1 cellular context compared by ENCODE assay signal in the genomic region with DNA sequence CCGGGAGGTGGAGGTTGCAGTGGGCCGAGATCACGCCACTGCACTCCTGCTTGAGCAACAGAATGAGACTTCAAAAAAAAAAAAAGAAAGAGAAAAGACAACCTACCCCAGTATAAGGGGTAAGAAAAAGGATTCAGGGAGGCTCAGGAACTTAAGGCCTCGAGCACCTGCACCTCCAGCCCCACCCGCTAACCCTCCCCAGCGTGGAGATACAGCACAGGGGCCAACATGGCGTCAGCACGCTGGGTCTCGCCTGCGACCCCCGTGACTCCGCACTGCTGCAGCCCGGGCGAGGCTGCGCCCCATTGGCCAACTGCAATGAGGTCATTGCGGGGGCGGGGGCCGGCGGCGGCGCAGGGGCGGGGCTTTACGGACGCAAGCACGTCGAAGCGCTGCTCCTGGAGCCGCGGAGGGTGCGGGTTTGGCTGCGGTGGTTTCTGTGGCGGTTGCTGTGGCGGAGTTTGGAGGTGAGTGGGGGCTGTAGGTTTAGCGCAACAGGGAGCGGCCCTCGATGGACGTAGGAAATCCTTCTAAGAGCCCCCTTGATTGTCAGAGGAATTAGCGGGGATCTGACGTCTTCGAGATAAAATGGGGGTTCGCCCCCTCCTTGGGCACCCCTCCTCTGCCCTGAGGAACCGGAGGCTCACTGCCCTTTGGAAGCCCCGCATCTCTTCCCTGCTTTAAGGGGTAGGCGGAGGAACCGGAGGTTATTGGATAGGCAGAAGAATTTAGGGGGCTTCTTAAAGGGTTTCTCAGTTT.
TF ChIP-seq lines count a peak whose summit lies in the region.

A gene (plus strand): TSS at position 382 of the 759 bp plus-strand sequence. CDS start 2,017 bp downstream, outside the sequence.

TF ChIP-seq in GM23338, 12 proteins besides CTCF, POLR2A, EP300 and RAD21 (continued from another document):
- TF ChIP-seq, protein P1, sequence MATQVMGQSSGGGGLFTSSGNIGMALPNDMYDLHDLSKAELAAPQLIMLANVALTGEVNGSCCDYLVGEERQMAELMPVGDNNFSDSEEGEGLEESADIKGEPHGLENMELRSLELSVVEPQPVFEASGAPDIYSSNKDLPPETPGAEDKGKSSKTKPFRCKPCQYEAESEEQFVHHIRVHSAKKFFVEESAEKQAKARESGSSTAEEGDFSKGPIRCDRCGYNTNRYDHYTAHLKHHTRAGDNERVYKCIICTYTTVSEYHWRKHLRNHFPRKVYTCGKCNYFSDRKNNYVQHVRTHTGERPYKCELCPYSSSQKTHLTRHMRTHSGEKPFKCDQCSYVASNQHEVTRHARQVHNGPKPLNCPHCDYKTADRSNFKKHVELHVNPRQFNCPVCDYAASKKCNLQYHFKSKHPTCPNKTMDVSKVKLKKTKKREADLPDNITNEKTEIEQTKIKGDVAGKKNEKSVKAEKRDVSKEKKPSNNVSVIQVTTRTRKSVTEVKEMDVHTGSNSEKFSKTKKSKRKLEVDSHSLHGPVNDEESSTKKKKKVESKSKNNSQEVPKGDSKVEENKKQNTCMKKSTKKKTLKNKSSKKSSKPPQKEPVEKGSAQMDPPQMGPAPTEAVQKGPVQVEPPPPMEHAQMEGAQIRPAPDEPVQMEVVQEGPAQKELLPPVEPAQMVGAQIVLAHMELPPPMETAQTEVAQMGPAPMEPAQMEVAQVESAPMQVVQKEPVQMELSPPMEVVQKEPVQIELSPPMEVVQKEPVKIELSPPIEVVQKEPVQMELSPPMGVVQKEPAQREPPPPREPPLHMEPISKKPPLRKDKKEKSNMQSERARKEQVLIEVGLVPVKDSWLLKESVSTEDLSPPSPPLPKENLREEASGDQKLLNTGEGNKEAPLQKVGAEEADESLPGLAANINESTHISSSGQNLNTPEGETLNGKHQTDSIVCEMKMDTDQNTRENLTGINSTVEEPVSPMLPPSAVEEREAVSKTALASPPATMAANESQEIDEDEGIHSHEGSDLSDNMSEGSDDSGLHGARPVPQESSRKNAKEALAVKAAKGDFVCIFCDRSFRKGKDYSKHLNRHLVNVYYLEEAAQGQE (IDR thresholded peaks at IDR 0.05; ENCODE audit: unreplicated experiment), result no peak
- TF ChIP-seq, protein P2, sequence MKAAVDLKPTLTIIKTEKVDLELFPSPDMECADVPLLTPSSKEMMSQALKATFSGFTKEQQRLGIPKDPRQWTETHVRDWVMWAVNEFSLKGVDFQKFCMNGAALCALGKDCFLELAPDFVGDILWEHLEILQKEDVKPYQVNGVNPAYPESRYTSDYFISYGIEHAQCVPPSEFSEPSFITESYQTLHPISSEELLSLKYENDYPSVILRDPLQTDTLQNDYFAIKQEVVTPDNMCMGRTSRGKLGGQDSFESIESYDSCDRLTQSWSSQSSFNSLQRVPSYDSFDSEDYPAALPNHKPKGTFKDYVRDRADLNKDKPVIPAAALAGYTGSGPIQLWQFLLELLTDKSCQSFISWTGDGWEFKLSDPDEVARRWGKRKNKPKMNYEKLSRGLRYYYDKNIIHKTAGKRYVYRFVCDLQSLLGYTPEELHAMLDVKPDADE (IDR thresholded peaks at IDR 0.05), result no peak
- TF ChIP-seq, protein P3, sequence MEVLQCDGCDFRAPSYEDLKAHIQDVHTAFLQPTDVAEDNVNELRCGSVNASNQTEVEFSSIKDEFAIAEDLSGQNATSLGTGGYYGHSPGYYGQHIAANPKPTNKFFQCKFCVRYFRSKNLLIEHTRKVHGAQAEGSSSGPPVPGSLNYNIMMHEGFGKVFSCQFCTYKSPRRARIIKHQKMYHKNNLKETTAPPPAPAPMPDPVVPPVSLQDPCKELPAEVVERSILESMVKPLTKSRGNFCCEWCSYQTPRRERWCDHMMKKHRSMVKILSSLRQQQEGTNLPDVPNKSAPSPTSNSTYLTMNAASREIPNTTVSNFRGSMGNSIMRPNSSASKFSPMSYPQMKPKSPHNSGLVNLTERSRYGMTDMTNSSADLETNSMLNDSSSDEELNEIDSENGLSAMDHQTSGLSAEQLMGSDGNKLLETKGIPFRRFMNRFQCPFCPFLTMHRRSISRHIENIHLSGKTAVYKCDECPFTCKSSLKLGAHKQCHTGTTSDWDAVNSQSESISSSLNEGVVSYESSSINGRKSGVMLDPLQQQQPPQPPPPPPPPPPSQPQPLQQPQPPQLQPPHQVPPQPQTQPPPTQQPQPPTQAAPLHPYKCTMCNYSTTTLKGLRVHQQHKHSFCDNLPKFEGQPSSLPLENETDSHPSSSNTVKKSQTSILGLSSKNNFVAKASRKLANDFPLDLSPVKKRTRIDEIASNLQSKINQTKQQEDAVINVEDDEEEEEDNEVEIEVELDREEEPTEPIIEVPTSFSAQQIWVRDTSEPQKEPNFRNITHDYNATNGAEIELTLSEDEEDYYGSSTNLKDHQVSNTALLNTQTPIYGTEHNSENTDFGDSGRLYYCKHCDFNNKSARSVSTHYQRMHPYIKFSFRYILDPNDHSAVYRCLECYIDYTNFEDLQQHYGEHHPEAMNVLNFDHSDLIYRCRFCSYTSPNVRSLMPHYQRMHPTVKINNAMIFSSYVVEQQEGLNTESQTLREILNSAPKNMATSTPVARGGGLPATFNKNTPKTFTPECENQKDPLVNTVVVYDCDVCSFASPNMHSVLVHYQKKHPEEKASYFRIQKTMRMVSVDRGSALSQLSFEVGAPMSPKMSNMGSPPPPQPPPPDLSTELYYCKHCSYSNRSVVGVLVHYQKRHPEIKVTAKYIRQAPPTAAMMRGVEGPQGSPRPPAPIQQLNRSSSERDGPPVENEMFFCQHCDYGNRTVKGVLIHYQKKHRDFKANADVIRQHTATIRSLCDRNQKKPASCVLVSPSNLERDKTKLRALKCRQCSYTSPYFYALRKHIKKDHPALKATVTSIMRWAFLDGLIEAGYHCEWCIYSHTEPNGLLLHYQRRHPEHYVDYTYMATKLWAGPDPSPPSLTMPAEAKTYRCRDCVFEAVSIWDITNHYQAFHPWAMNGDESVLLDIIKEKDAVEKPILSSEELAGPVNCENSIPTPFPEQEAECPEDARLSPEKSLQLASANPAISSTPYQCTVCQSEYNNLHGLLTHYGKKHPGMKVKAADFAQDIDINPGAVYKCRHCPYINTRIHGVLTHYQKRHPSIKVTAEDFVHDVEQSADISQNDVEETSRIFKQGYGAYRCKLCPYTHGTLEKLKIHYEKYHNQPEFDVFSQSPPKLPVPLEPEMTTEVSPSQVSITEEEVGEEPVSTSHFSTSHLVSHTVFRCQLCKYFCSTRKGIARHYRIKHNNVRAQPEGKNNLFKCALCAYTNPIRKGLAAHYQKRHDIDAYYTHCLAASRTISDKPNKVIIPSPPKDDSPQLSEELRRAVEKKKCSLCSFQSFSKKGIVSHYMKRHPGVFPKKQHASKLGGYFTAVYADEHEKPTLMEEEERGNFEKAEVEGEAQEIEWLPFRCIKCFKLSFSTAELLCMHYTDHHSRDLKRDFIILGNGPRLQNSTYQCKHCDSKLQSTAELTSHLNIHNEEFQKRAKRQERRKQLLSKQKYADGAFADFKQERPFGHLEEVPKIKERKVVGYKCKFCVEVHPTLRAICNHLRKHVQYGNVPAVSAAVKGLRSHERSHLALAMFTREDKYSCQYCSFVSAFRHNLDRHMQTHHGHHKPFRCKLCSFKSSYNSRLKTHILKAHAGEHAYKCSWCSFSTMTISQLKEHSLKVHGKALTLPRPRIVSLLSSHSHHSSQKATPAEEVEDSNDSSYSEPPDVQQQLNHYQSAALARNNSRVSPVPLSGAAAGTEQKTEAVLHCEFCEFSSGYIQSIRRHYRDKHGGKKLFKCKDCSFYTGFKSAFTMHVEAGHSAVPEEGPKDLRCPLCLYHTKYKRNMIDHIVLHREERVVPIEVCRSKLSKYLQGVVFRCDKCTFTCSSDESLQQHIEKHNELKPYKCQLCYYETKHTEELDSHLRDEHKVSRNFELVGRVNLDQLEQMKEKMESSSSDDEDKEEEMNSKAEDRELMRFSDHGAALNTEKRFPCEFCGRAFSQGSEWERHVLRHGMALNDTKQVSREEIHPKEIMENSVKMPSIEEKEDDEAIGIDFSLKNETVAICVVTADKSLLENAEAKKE (CRISPR knock-in tag; IDR thresholded peaks at IDR 0.05), result no peak
TF ChIP-seq in GM23338: peak in this region for 2.
